19 cellular contexts compared by ENCODE assay signal in the genomic region with DNA sequence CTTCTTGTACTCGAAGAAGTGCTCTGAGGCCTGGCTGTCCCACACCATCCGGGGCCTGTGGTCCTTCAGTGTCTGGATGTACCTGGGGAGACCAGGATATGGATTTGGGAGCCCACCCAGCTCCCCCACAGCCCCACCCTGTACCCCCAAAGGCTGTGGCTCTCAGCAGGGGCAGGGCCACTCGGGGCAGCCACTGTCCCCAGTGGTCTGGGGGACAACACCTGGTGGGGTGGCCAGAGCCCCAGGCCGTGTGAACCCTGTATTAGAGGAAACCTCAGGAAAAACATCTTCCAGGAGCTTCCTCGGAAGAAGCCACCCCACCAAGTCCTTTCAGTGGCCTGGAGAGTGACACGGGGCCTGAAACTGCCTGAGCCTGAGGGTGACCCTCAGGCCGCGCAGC. TPM values are rescaled to one million over a fixed set of nuclear protein-coding genes. Genes with fewer than 3 reads are reported as not detected.
A peak's percentile ranks its signal among the peaks of the same experiment; 100 is the strongest.
DNase-seq lines count a peak whose midpoint lies in the region; ATAC-seq and TF ChIP-seq lines count a peak whose summit lies in the region.
"Had no signal": no experiment of that assay in that cellular context is flagged by ENCODE, and none has a peak within 500 bp of the region (broad histone marks: within the 10 kb centered on the region; RNA-seq: fewer than 3 reads in every experiment).

No MANE protein-coding gene starts in this region.

- no TSS peak for BruUV-seq in Calu3 (replicated peaks; lab: Mats Ljungman, UMichigan)

- CTCF ChIA-PET in Calu3 (lab: Charles Lee) = no interaction called here

- intact Hi-C loops in Calu3 (cut with micrococcal nuclease; ENCODE audit: unreplicated experiment) = no loop called here
- intact Hi-C loops in sciatic nerve (cut with DNase I) = no loop called here

- TF ChIP-seq CTCF in Calu3 (IDR thresholded peaks at IDR 0.05; ENCODE audit: unreplicated experiment) = no peak
- peak; percentile 2 for TF ChIP-seq CTCF in glutamatergic neuron (IDR thresholded peaks at IDR 0.05; ENCODE audit: partially characterized antibody, unreplicated experiment)
- peak; percentile 9 for TF ChIP-seq CTCF in progenitor cell of endocrine pancreas (IDR thresholded peaks at IDR 0.05; ENCODE audit: unreplicated experiment)
- no peak for TF ChIP-seq CTCF in right atrium auricular region (IDR thresholded peaks at IDR 0.05)

- H3K4me1 Mint-ChIP-seq in Calu3 (ENCODE audit: low read depth, unreplicated experiment) (no peaks in the 10 kb centered on the region), glutamatergic neuron (ENCODE audit: low read depth, unreplicated experiment) (no peaks in the 10 kb centered on the region), progenitor cell of endocrine pancreas (ENCODE audit: low read depth) (no peaks in the 10 kb centered on the region)
- H3K4me1 Mint-ChIP-seq: CD8-positive, alpha-beta memory T cell had no signal

- H3K9me3 ChIP-seq in NT2/D1 (ENCODE audit: insufficient read depth, low read length) = no peaks in the 10 kb centered on the region
- H3K9me3 ChIP-seq in GM23248 (ENCODE audit: low read depth) = no peaks in the 10 kb centered on the region
- H3K9me3 ChIP-seq in right atrium auricular region = no peaks in the 10 kb centered on the region
- H3K9me3 ChIP-seq: BE2C had no signal

- H3K9ac ChIP-seq in NT2/D1 (ENCODE audit: insufficient read length, low read depth) (peak overlapping the region; percentile 53), GM23248 (no peak overlapping the region)

- H3K36me3 ChIP-seq in NT2/D1 (ENCODE audit: insufficient read depth, insufficient read length, low read length) = peaks cover 67% of the 10 kb centered on the region
- H3K36me3 ChIP-seq in GM23248 (ENCODE audit: low read depth) = no peaks in the 10 kb centered on the region
- peaks cover 17% of the 10 kb centered on the region for H3K36me3 ChIP-seq in right atrium auricular region
- H3K36me3 ChIP-seq: BE2C had no signal

- H3K27me3 Mint-ChIP-seq in Calu3 (ENCODE audit: unreplicated experiment) = no peaks in the 10 kb centered on the region
- peaks cover 8% of the 10 kb centered on the region for H3K27me3 Mint-ChIP-seq in glutamatergic neuron (ENCODE audit: unreplicated experiment)
- no peaks in the 10 kb centered on the region for H3K27me3 Mint-ChIP-seq in progenitor cell of endocrine pancreas
- H3K27me3 Mint-ChIP-seq: CD4-positive, CD25-positive, alpha-beta regulatory T cell; CD8-positive, alpha-beta memory T cell had no signal

- H3K27me3 ChIP-seq in NT2/D1 (ENCODE audit: insufficient read depth, insufficient read length) (no peaks in the 10 kb centered on the region), GM23248 (replicated peaks; ENCODE audit: insufficient read depth) (no peaks in the 10 kb centered on the region), right atrium auricular region (no peaks in the 10 kb centered on the region)
- H3K27me3 ChIP-seq: BE2C had no signal

- H3K9me3 Mint-ChIP-seq in Calu3 (ENCODE audit: low read depth, unreplicated experiment) = no peaks in the 10 kb centered on the region
- H3K9me3 Mint-ChIP-seq in glutamatergic neuron (ENCODE audit: unreplicated experiment) = peaks cover 2% of the 10 kb centered on the region
- H3K9me3 Mint-ChIP-seq in progenitor cell of endocrine pancreas (ENCODE audit: low read depth) = no peaks in the 10 kb centered on the region
- H3K9me3 Mint-ChIP-seq: CD4-positive, CD25-positive, alpha-beta regulatory T cell; CD8-positive, alpha-beta memory T cell had no signal

- H3K27ac Mint-ChIP-seq in Calu3 (ENCODE audit: unreplicated experiment) (peak overlapping the region; percentile 54), glutamatergic neuron (ENCODE audit: unreplicated experiment) (peak overlapping the region; percentile 43), progenitor cell of endocrine pancreas (no peak overlapping the region)
- H3K27ac Mint-ChIP-seq: CD4-positive, CD25-positive, alpha-beta regulatory T cell; CD8-positive, alpha-beta memory T cell had no signal

- 78 to 81% methylated on average over 6 to 8 of the region's 8 CpGs for WGBS in GM23248 (ENCODE audit: low coverage in 1 of 2, low lambda C conversion rate in 2 of 2, missing lambda C conversion rate in 2 of 2), 2 experiments

- H3K4me3 ChIP-seq in NT2/D1 (ENCODE audit: insufficient read length, low read depth) = no peak overlapping the region
- H3K4me3 ChIP-seq in GM23248 = no peak overlapping the region
- H3K4me3 ChIP-seq in right atrium auricular region = no peak overlapping the region

- no peak overlapping the region for H3K4me2 ChIP-seq in GM23248 (ENCODE audit: unreplicated experiment)

- in situ Hi-C loops in GM23248 (cut with MboI) = no loop called here

- H3K79me2 ChIP-seq in GM23248 (ENCODE audit: insufficient read depth) = no peaks in the 10 kb centered on the region

- H3K4me1 ChIP-seq in NT2/D1 (ENCODE audit: insufficient read depth, insufficient read length) (peaks cover 36% of the 10 kb centered on the region), GM23248 (ENCODE audit: insufficient read depth) (no peaks in the 10 kb centered on the region), right atrium auricular region (no peaks in the 10 kb centered on the region)
- H3K4me1 ChIP-seq: BE2C had no signal

- H3K36me3 Mint-ChIP-seq in Calu3 (ENCODE audit: insufficient read depth, unreplicated experiment) = peaks cover 57% of the 10 kb centered on the region
- no peaks in the 10 kb centered on the region for H3K36me3 Mint-ChIP-seq in glutamatergic neuron (ENCODE audit: unreplicated experiment)
- H3K36me3 Mint-ChIP-seq in progenitor cell of endocrine pancreas (ENCODE audit: insufficient read depth) = peaks cover 4% of the 10 kb centered on the region

- ATAC-seq in sciatic nerve = no peak

- DNase-seq in Calu3 (no peak), NT2/D1 (ENCODE audit: low read depth, low spot score) (no peak), glutamatergic neuron (no peak), progenitor cell of endocrine pancreas (ENCODE audit: low spot score, unreplicated experiment) (no peak), sciatic nerve (ENCODE audit: low spot score) (no peak), GM23248 (no peak), right atrium auricular region (ENCODE audit: low spot score) (no peak)
- DNase-seq: ACHN; BE2C; C1 segment of cervical spinal cord; CD4-positive, CD25-positive, alpha-beta regulatory T cell; CD8-positive, alpha-beta memory T cell; COR-L47; DMS153; DMS79; GF-D8; HCEC 1CT; KG1 had no signal

- no peaks in the 10 kb centered on the region for H3K9me2 ChIP-seq in GM23248 (ENCODE audit: insufficient read depth)

- H3K4me3 Mint-ChIP-seq in Calu3 (ENCODE audit: low read depth, unreplicated experiment) (no peak overlapping the region), glutamatergic neuron (ENCODE audit: unreplicated experiment) (no peak overlapping the region), progenitor cell of endocrine pancreas (ENCODE audit: low read depth) (no peak overlapping the region)
- H3K4me3 Mint-ChIP-seq: CD4-positive, CD25-positive, alpha-beta regulatory T cell; CD8-positive, alpha-beta memory T cell had no signal

- H3K27ac ChIP-seq in GM23248 (no peak overlapping the region), right atrium auricular region (no peak overlapping the region)

- H3F3A ChIP-seq in GM23248 (ENCODE audit: insufficient read depth) = no peaks in the 10 kb centered on the region

- no peaks in the 10 kb centered on the region for H4K20me1 ChIP-seq in GM23248 (ENCODE audit: insufficient read depth)

- H2AFZ ChIP-seq in GM23248 = no peak overlapping the region

RNA-seq across cellular contexts. Expression of gene TSPAN4, which starts 27.8 kb away (rescaled TPM):
- total RNA-seq in Calu3 (2022) (28.9 and 36.3 TPM in 2 replicates), glutamatergic neuron (ENCODE audit: unreplicated experiment) (82.5 TPM), progenitor cell of endocrine pancreas (24.9 and 27.7 TPM in 2 replicates), sciatic nerve (118 TPM), right atrium auricular region (10 to 100 TPM; 37.2 to 81.0 TPM)
- 340 and 393 TPM in 2 replicates for total RNA-seq in GM23248 (2014; rRNA removed; shearing (Covaris generic))
- polyA plus RNA-seq in GM23248 (2016; fragmentation: Nextera tagmentation; extraction: Ambion mirVana) = 343 and 344 TPM in 2 replicates

RNA-seq across cellular contexts. Expression of gene POLR2L, which starts 28.1 kb away (rescaled TPM):
- total RNA-seq in Calu3 (2022) (107 and 115 TPM in 2 replicates), glutamatergic neuron (ENCODE audit: unreplicated experiment) (106 TPM), progenitor cell of endocrine pancreas (89.6 and 97.9 TPM in 2 replicates), sciatic nerve (85.2 TPM), right atrium auricular region (100 to 1,000 TPM in 1 of 2 donors, 10 to 100 TPM in 1; 54.5 to 132 TPM)
- total RNA-seq in GM23248 (2014; rRNA removed; shearing (Covaris generic)) = 67.8 and 113 TPM in 2 replicates
- polyA plus RNA-seq in GM23248 (2016; fragmentation: Nextera tagmentation; extraction: Ambion mirVana) = 804 and 820 TPM in 2 replicates

RNA-seq across cellular contexts. Expression of gene CD151, which starts 37.7 kb away (rescaled TPM):
- 472 and 482 TPM in 2 replicates for total RNA-seq in Calu3 (2022)
- 346 TPM for total RNA-seq in glutamatergic neuron (ENCODE audit: unreplicated experiment)
- 154 and 160 TPM in 2 replicates for total RNA-seq in progenitor cell of endocrine pancreas
- 263 TPM for total RNA-seq in sciatic nerve
- 1,651 and 1,751 TPM in 2 replicates for total RNA-seq in GM23248 (2014; rRNA removed; shearing (Covaris generic))
- polyA plus RNA-seq in GM23248 (2016; fragmentation: Nextera tagmentation; extraction: Ambion mirVana) = 796 and 807 TPM in 2 replicates
- total RNA-seq in right atrium auricular region = 100 to 1,000 TPM; 322 to 710 TPM

RNA-seq across cellular contexts. Expression of gene CHID1, which starts 40.2 kb away (rescaled TPM):
- 134 and 150 TPM in 2 replicates for total RNA-seq in Calu3 (2022)
- 56.1 TPM for total RNA-seq in glutamatergic neuron (ENCODE audit: unreplicated experiment)
- 79.1 and 87.0 TPM in 2 replicates for total RNA-seq in progenitor cell of endocrine pancreas
- total RNA-seq in sciatic nerve = 59.4 TPM
- total RNA-seq in GM23248 (2014; rRNA removed; shearing (Covaris generic)) = 72.3 and 91.9 TPM in 2 replicates
- 202 and 215 TPM in 2 replicates for polyA plus RNA-seq in GM23248 (2016; fragmentation: Nextera tagmentation; extraction: Ambion mirVana)
- total RNA-seq in right atrium auricular region = 10 to 100 TPM; 46.9 to 78.7 TPM

RNA-seq across cellular contexts. Expression of gene CRACR2B, which starts 42.7 kb away (rescaled TPM):
- 33.4 and 35.3 TPM in 2 replicates for total RNA-seq in Calu3 (2022)
- total RNA-seq in glutamatergic neuron (ENCODE audit: unreplicated experiment) = 19.7 TPM
- 50.9 and 52.9 TPM in 2 replicates for total RNA-seq in progenitor cell of endocrine pancreas
- total RNA-seq in sciatic nerve = 8.7 TPM
- 0.38 and 2.3 TPM in 2 replicates for total RNA-seq in GM23248 (2014; rRNA removed; shearing (Covaris generic))
- polyA plus RNA-seq in GM23248 (2016; fragmentation: Nextera tagmentation; extraction: Ambion mirVana) = 1.2 and 2.0 TPM in 2 replicates
- 10 to 100 TPM; 15.6 to 29.7 TPM for total RNA-seq in right atrium auricular region
- total RNA-seq: H4 had no signal
- polyA plus RNA-seq: CD8-positive, alpha-beta memory T cell had no signal

Comparison
In these comparisons a context has a peak if more than half of its experiments do, and no peak if none do; other contexts are left out.
1. CTCF ChIP-seq: peak in glutamatergic neuron (single experiment) and progenitor cell of endocrine pancreas (single experiment); none in Calu3 (single experiment) and right atrium auricular region (0 of 2).